In genomic region chr10:113953505-113954272, GRCh38 we compare ENCODE assay signal across 12 cellular contexts.
DNase-seq lines count a peak whose midpoint lies in the region; ATAC-seq and TF ChIP-seq lines count a peak whose summit lies in the region.
"Had no signal": no experiment of that assay in that cellular context is flagged by ENCODE, and none has a peak within 500 bp of the region (broad histone marks: within the 10 kb centered on the region; RNA-seq: fewer than 3 reads in every experiment).

No MANE protein-coding gene starts in this region.

- H3K27me3 ChIP-seq in Karpas-422 (ENCODE audit: low read length) (no peaks in the 10 kb centered on the region), WERI-Rb-1 (ENCODE audit: insufficient read depth, low read depth, severe bottlenecking) (no peaks in the 10 kb centered on the region), gastrocnemius medialis (no peaks in the 10 kb centered on the region)
- H3K27me3 ChIP-seq: testis had no signal

- H3K79me2 ChIP-seq in Karpas-422 (ENCODE audit: low read length), result no peaks in the 10 kb centered on the region

- H3K4me1 ChIP-seq in Karpas-422 (ENCODE audit: low read length) (peaks cover 16% of the 10 kb centered on the region), gastrocnemius medialis (peaks cover 0 to 3% of the 10 kb centered on the region in 2 donors)
- H3K4me1 ChIP-seq: testis had no signal

- H3K4me2 ChIP-seq in Karpas-422 (ENCODE audit: low read depth, low read length, poor library complexity, severe bottlenecking), result peak overlapping the region; percentile 37

- peak overlapping the region; percentile 27; the same call in 1 of the 2 replicates for H3K27ac ChIP-seq in Karpas-422 (ENCODE audit: low read length)
- H3K27ac ChIP-seq in WERI-Rb-1, result no peak overlapping the region
- no peak overlapping the region for H3K27ac ChIP-seq in gastrocnemius medialis
- H3K27ac ChIP-seq: testis had no signal

- intact Hi-C loops in gastrocnemius medialis (cut with DNase I; ENCODE audit: low total_unique reads), result no loop called here

- H2AFZ ChIP-seq in Karpas-422 (ENCODE audit: low read length), result peak overlapping the region; percentile 76

- peak overlapping the region; percentile 31; the same call in 1 of the 2 replicates for H3K9ac ChIP-seq in Karpas-422 (ENCODE audit: low read length)

- H3K4me3 ChIP-seq in GM12865 (ENCODE audit: low read depth, low read length) (no peak overlapping the region), Karpas-422 (ENCODE audit: low read length) (peak overlapping the region; percentile 13; the same call in 1 of the 2 replicates), WERI-Rb-1 (ENCODE audit: low read depth, low read length) (no peak overlapping the region), gastrocnemius medialis (no peak overlapping the region)
- H3K4me3 ChIP-seq: testis had no signal

- peaks cover 2% of the 10 kb centered on the region for H3K9me3 Mint-ChIP-seq in memory B cell
- H3K9me3 Mint-ChIP-seq: T-helper 1 cell treated with Interleukin-12 subunit alpha and Interleukin-12 subunit beta and Interleukin-4 antibody, amounts not matched to agents 30 μg/mL and 1 μg/mL, for 36 hours had no signal

- no peaks in the 10 kb centered on the region for H3K36me3 Mint-ChIP-seq in memory B cell

- H4K20me1 ChIP-seq in Karpas-422 (ENCODE audit: insufficient read depth, low read depth, low read length), result no peaks in the 10 kb centered on the region

- TF ChIP-seq CTCF in GM12865 (IDR thresholded peaks at IDR 0.05; ENCODE audit: insufficient read depth, low read depth, low read length, missing control alignments) (peak; percentile 29), WERI-Rb-1 (IDR thresholded peaks at IDR 0.05; ENCODE audit: low read depth, low read length) (peak; percentile 42), gastrocnemius medialis (IDR thresholded peaks at IDR 0.05 in 4 of 5, conservative IDR thresholded peaks at IDR 0.05 in 1 of 5) (no peak)

- no peaks in the 10 kb centered on the region for H3K27me3 Mint-ChIP-seq in memory B cell

- H3K9me3 ChIP-seq in Karpas-422 (ENCODE audit: low read length) (no peaks in the 10 kb centered on the region), WERI-Rb-1 (ENCODE audit: severe bottlenecking) (no peaks in the 10 kb centered on the region), gastrocnemius medialis (no peaks in the 10 kb centered on the region)
- H3K9me3 ChIP-seq: testis had no signal

- no peaks in the 10 kb centered on the region for H3K9me2 ChIP-seq in Karpas-422 (replicated peaks; ENCODE audit: insufficient read depth, low read length)

- in situ Hi-C loops in gastrocnemius medialis (cut with MboI; ENCODE audit: low sequenced_read_pairs in 4 of 4), result no loop called here

- DNase-seq in GM12865 (ENCODE audit: low read depth) (peak; percentile 31), Karpas-422 (peak; percentile 84), WERI-Rb-1 (no peak), memory B cell (ENCODE audit: low spot score in 2 of 2) (no peak), COR-L47 (lab: John Stamatoyannopoulos, UW) (no peak), gastrocnemius medialis (no peak), midbrain (lab: John Stamatoyannopoulos, UW) (no peak)
- DNase-seq: cerebellar nuclear complex; NCI-H2171; stimulated activated CD4-positive, alpha-beta T cell treated with anti-CD3 and anti-CD28 coated beads, Interleukin-4, amount 100 ng/mL, for 4 hours; testis had no signal

- H3K4me1 Mint-ChIP-seq in memory B cell, result no peaks in the 10 kb centered on the region

- no peak for TF ChIP-seq POLR2A in gastrocnemius medialis (IDR thresholded peaks at IDR 0.05)

- H3K36me3 ChIP-seq in Karpas-422 (ENCODE audit: insufficient read depth, low read length) (no peaks in the 10 kb centered on the region), WERI-Rb-1 (no peaks in the 10 kb centered on the region), gastrocnemius medialis (no peaks in the 10 kb centered on the region)

- peak; percentile 43 for ATAC-seq in memory B cell (ENCODE audit: low read depth)
- ATAC-seq in gastrocnemius medialis, result no peak

- H3K27ac Mint-ChIP-seq in memory B cell, result no peak overlapping the region
- H3K27ac Mint-ChIP-seq: T-helper 1 cell treated with Interleukin-12 subunit alpha and Interleukin-12 subunit beta and Interleukin-4 antibody, amounts not matched to agents 30 μg/mL and 1 μg/mL, for 36 hours had no signal

- no peak overlapping the region for H3K4me3 Mint-ChIP-seq in memory B cell
- H3K4me3 Mint-ChIP-seq: T-helper 1 cell treated with Interleukin-12 subunit alpha and Interleukin-12 subunit beta and Interleukin-4 antibody, amounts not matched to agents 30 μg/mL and 1 μg/mL, for 36 hours had no signal

Comparison
In these comparisons a context has a peak if more than half of its experiments do, and no peak if none do; other contexts are left out.
1. DNase-seq: peak in GM12865 (single experiment) and Karpas-422 (single experiment); none in WERI-Rb-1 (single experiment), memory B cell (0 of 2), COR-L47 (single experiment), gastrocnemius medialis (0 of 2) and midbrain (single experiment).
2. CTCF ChIP-seq: peak in GM12865 (single experiment) and WERI-Rb-1 (single experiment); none in gastrocnemius medialis (0 of 5).